Comparison of ENCODE assay signal across 23 cellular contexts in genomic region chr2:141523199-141523598, GRCh38.
DNase-seq lines count a peak whose midpoint lies in the region; ATAC-seq and TF ChIP-seq lines count a peak whose summit lies in the region.
"Had no signal": no experiment of that assay in that cellular context is flagged by ENCODE, and none has a peak within 500 bp of the region (broad histone marks: within the 10 kb centered on the region; RNA-seq: fewer than 3 reads in every experiment).

No MANE protein-coding gene starts in this region.

- H3K36me3 ChIP-seq in neural progenitor cell, result no peaks in the 10 kb centered on the region
- H3K36me3 ChIP-seq in heart left ventricle, result no peaks in the 10 kb centered on the region
- H3K36me3 ChIP-seq: brain microvascular endothelial cell, tibial artery had no signal

- no peak overlapping the region for H3K4me2 ChIP-seq in neural progenitor cell

- H3K79me2 ChIP-seq in neural progenitor cell (ENCODE audit: low read depth), result no peaks in the 10 kb centered on the region

- intact Hi-C loops in heart left ventricle (cut with DNase I), result no loop called here

- H2AFZ ChIP-seq in neural progenitor cell (replicated peaks), result no peak overlapping the region

- H3K4me3 ChIP-seq in neural progenitor cell (no peak overlapping the region), heart left ventricle (no peak overlapping the region)
- H3K4me3 ChIP-seq: psoas muscle, tibial artery had no signal

- H4K20me1 ChIP-seq in neural progenitor cell (ENCODE audit: low read depth), result no peaks in the 10 kb centered on the region

- H3K27me3 ChIP-seq in neural progenitor cell, result no peaks in the 10 kb centered on the region
- peaks cover 0 to 4% (median 0%) of the 10 kb centered on the region in 9 donors for H3K27me3 ChIP-seq in heart left ventricle
- H3K27me3 ChIP-seq: brain microvascular endothelial cell, tibial artery had no signal

- H3K27me3 Mint-ChIP-seq in glutamatergic neuron (ENCODE audit: unreplicated experiment), result no peaks in the 10 kb centered on the region
- H3K27me3 Mint-ChIP-seq in neural progenitor cell (ENCODE audit: insufficient read depth, low read depth), result no peaks in the 10 kb centered on the region
- H3K27me3 Mint-ChIP-seq in T-helper 17 cell, result no peaks in the 10 kb centered on the region
- H3K27me3 Mint-ChIP-seq: activated CD4-positive, alpha-beta T cell treated with anti-CD3 and anti-CD28 coated beads, Interleukin-2, amount 10 ng/mL, durations not matched to agents 24 days and 14 days; CD4-positive, CD25-positive, alpha-beta regulatory T cell; stimulated activated naive CD8-positive, alpha-beta T cell treated with anti-CD3 and anti-CD28 coated beads, Interleukin-15, Interleukin-2, amounts not matched to agents 100 ng/mL and 50 ng/mL, for 24 hours had no signal

- H3K4me3 Mint-ChIP-seq in glutamatergic neuron (ENCODE audit: unreplicated experiment) (no peak overlapping the region), neural progenitor cell (no peak overlapping the region), T-helper 17 cell (no peak overlapping the region)
- H3K4me3 Mint-ChIP-seq: activated CD4-positive, alpha-beta T cell treated with anti-CD3 and anti-CD28 coated beads, Interleukin-2, amount 10 ng/mL, durations not matched to agents 24 days and 14 days; activated naive CD4-positive, alpha-beta T cell treated with anti-CD3 and anti-CD28 coated beads for 36 hours; CD4-positive, CD25-positive, alpha-beta regulatory T cell; immature natural killer cell; stimulated activated naive CD8-positive, alpha-beta T cell treated with anti-CD3 and anti-CD28 coated beads, Interleukin-15, Interleukin-2, amounts not matched to agents 100 ng/mL and 50 ng/mL, for 24 hours; T-helper 2 cell treated with Interferon-gamma antibody and Interleukin-4, amounts not matched to agents 5 μg/mL and 100 μg/mL, for 36 hours had no signal

- no peak overlapping the region for H3K9ac ChIP-seq in neural progenitor cell

- TF ChIP-seq CTCF in glutamatergic neuron (IDR thresholded peaks at IDR 0.05; ENCODE audit: partially characterized antibody, unreplicated experiment) (no peak), neural progenitor cell (IDR thresholded peaks at IDR 0.05) (no peak), heart left ventricle (IDR thresholded peaks at IDR 0.05) (no peak)

- DNase-seq in glutamatergic neuron (no peak), neural progenitor cell (ENCODE audit: low spot score) (no peak), heart left ventricle (no peak), T-helper 17 cell (no peak)
- DNase-seq: activated CD4-positive, alpha-beta T cell treated with anti-CD3 and anti-CD28 coated beads, Interleukin-2, amount 10 ng/mL, durations not matched to agents 24 days and 14 days; activated naive CD4-positive, alpha-beta T cell treated with anti-CD3 and anti-CD28 coated beads for 36 hours; activated T-cell treated with anti-CD3 and anti-CD28 coated beads, Interleukin-2, amount 50 U/mL, for 48 hours; brain microvascular endothelial cell; CD4-positive, CD25-positive, alpha-beta regulatory T cell; effector CD8-positive, alpha-beta T cell; immature natural killer cell; KG1; NCI-H1436 treated with DMSO at 0.1 percent for 48 hours; NCI-H2107; psoas muscle; stimulated activated CD4-positive, alpha-beta T cell treated with anti-CD3 and anti-CD28 coated beads, Interleukin-15, amount 100 ng/mL, for 24 hours; tibial artery had no signal

- H3F3A ChIP-seq in neural progenitor cell (ENCODE audit: low read depth), result no peaks in the 10 kb centered on the region

- peak; percentile 84 for ATAC-seq in GM18868 (IDR thresholded peaks at IDR 0.05; ENCODE audit: unreplicated experiment)
- peak; percentile 45 for ATAC-seq in HG02642 (IDR thresholded peaks at IDR 0.05; ENCODE audit: poor library complexity, unreplicated experiment)
- peak; percentile 56 for ATAC-seq in HG03045 (IDR thresholded peaks at IDR 0.05; ENCODE audit: unreplicated experiment)
- no peak for ATAC-seq in heart left ventricle
- no peak for ATAC-seq in T-helper 17 cell
- ATAC-seq: psoas muscle, SK-N-SH treated with all-trans-retinoic acid at 6 μM for 48 hours had no signal

- H3K4me1 Mint-ChIP-seq in glutamatergic neuron (ENCODE audit: low read depth, unreplicated experiment) (peaks cover 16% of the 10 kb centered on the region), neural progenitor cell (no peaks in the 10 kb centered on the region), T-helper 17 cell (no peaks in the 10 kb centered on the region)
- H3K4me1 Mint-ChIP-seq: activated CD4-positive, alpha-beta T cell treated with anti-CD3 and anti-CD28 coated beads, Interleukin-2, amount 10 ng/mL, durations not matched to agents 24 days and 14 days; CD4-positive, CD25-positive, alpha-beta regulatory T cell; immature natural killer cell had no signal

- no peak for TF ChIP-seq POLR2A in heart left ventricle (IDR thresholded peaks at IDR 0.05)

- no peaks in the 10 kb centered on the region for H3K9me3 ChIP-seq in neural progenitor cell (ENCODE audit: low read depth)
- no peaks in the 10 kb centered on the region for H3K9me3 ChIP-seq in heart left ventricle
- peaks cover 2% of the 10 kb centered on the region for H3K9me3 ChIP-seq in T-helper 17 cell (ENCODE audit: control insufficient read depth, low read length, poor library complexity, severe bottlenecking)
- H3K9me3 ChIP-seq: psoas muscle, tibial artery had no signal

- H3K27ac ChIP-seq in neural progenitor cell (no peak overlapping the region), heart left ventricle (no peak overlapping the region)
- H3K27ac ChIP-seq: brain microvascular endothelial cell, psoas muscle, tibial artery had no signal

- H3K4me1 ChIP-seq in neural progenitor cell (no peaks in the 10 kb centered on the region), heart left ventricle (peaks cover 0 to 6% (median 0%) of the 10 kb centered on the region in 12 donors)
- H3K4me1 ChIP-seq: psoas muscle, tibial artery had no signal

- H3K9me3 Mint-ChIP-seq in glutamatergic neuron (ENCODE audit: unreplicated experiment), result peaks cover 5% of the 10 kb centered on the region
- no peaks in the 10 kb centered on the region for H3K9me3 Mint-ChIP-seq in neural progenitor cell
- H3K9me3 Mint-ChIP-seq: activated CD4-positive, alpha-beta T cell treated with anti-CD3 and anti-CD28 coated beads, Interleukin-2, amount 10 ng/mL, durations not matched to agents 24 days and 14 days had no signal

- H3K27ac Mint-ChIP-seq in glutamatergic neuron (ENCODE audit: unreplicated experiment) (peak overlapping the region; percentile 65), neural progenitor cell (no peak overlapping the region), T-helper 17 cell (no peak overlapping the region)
- H3K27ac Mint-ChIP-seq: activated CD4-positive, alpha-beta T cell treated with anti-CD3 and anti-CD28 coated beads, Interleukin-2, amount 10 ng/mL, durations not matched to agents 24 days and 14 days; activated naive CD4-positive, alpha-beta T cell treated with anti-CD3 and anti-CD28 coated beads for 36 hours; CD4-positive, CD25-positive, alpha-beta regulatory T cell; immature natural killer cell; stimulated activated naive CD8-positive, alpha-beta T cell treated with anti-CD3 and anti-CD28 coated beads, Interleukin-15, Interleukin-2, amounts not matched to agents 100 ng/mL and 50 ng/mL, for 24 hours; T-helper 2 cell treated with Interferon-gamma antibody and Interleukin-4, amounts not matched to agents 5 μg/mL and 100 μg/mL, for 36 hours had no signal

- H3K36me3 Mint-ChIP-seq in glutamatergic neuron (ENCODE audit: unreplicated experiment), result no peaks in the 10 kb centered on the region
- no peaks in the 10 kb centered on the region for H3K36me3 Mint-ChIP-seq in neural progenitor cell
- H3K36me3 Mint-ChIP-seq in T-helper 17 cell (ENCODE audit: low read depth), result no peaks in the 10 kb centered on the region
- H3K36me3 Mint-ChIP-seq: CD4-positive, CD25-positive, alpha-beta regulatory T cell had no signal

Comparison
In these comparisons a context has a peak if more than half of its experiments do, and no peak if none do; other contexts are left out.
1. ATAC-seq: peak in GM18868 (single experiment), HG02642 (single experiment) and HG03045 (single experiment); none in heart left ventricle (0 of 4) and T-helper 17 cell (single experiment).